ENCODE assay signal across 17 cellular contexts in the genomic region with DNA sequence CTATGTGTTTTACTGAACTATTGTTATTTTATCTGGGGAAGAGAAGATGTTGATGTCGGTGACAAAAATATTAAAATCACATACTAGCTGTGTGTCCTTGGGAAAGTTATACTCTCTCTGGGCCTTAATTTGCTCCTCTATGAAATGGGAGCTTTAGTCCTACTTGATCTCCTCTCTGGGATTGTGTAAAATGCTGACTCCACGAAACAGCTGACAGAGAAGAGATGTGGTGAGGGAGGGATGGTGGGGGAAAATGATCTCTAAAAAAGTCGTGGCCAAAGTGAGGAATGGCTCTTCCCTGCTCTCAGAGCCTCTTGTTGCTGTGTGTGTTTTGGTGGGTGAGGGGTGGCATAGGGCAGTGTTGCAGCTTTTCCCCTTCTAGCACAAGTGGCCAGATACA.
DNase-seq lines count a peak whose midpoint lies in the region; FAIRE-seq and TF ChIP-seq lines count a peak whose summit lies in the region.
"Had no signal": no experiment of that assay in that cellular context is flagged by ENCODE, and none has a peak within 500 bp of the region (broad histone marks: within the 10 kb centered on the region; RNA-seq: fewer than 3 reads in every experiment).

No MANE protein-coding gene starts in this region.

- H2BK120ac ChIP-seq in H1 (replicated peaks; ENCODE audit: low read depth, low read length) = no peak overlapping the region

- no peak overlapping the region for H2AK5ac ChIP-seq in H1 (ENCODE audit: low read depth, low read length)

- FAIRE-seq in H1 (lab: Jason Lieb, UNC) = no peak
- FAIRE-seq: GM12892, GM19239 had no signal

- H3K27ac ChIP-seq in H1 (ENCODE audit: low read depth, low read length) = no peak overlapping the region
- H3K27ac ChIP-seq: 22Rv1, BLaER1 had no signal

- no peak overlapping the region for H2BK5ac ChIP-seq in H1 (ENCODE audit: low read depth, low read length)

- TF ChIP-seq CTCF in H1 (IDR thresholded peaks at IDR 0.05; ENCODE audit: control extremely low read depth in 1 of 3, insufficient read depth in 1 of 3, low read depth in 1 of 3, low read length in 3 of 3) = no peak

- H3K4me1 ChIP-seq in H1 (replicated peaks in 1 of 4; ENCODE audit: control insufficient read depth in 3 of 4, insufficient read depth in 4 of 4, low read length in 3 of 4) = peaks cover 0 to 4% (median 0%) of the 10 kb centered on the region in 4 experiments; a peak in 1 of 7 replicates

- H3K9me3 ChIP-seq in H1 (ENCODE audit: insufficient read depth in 2 of 2, low read depth in 1 of 2, low read length in 1 of 2) = no peaks in the 10 kb centered on the region
- H3K9me3 ChIP-seq: BLaER1 had no signal

- H3K79me1 ChIP-seq in H1 (ENCODE audit: low read depth, low read length) = no peaks in the 10 kb centered on the region

- TF ChIP-seq POLR2A in H1 (IDR thresholded peaks at IDR 0.05; ENCODE audit: control extremely low read depth in 1 of 2, low read depth in 2 of 2, low read length in 2 of 2) = no peak

- H3K4me3 ChIP-seq in H1 (ENCODE audit: extremely low read depth in 1 of 4, insufficient read depth in 2 of 4, low read depth in 3 of 4, low read length in 4 of 4) = no peak overlapping the region
- H3K4me3 ChIP-seq: BLaER1 had no signal

- H2BK15ac ChIP-seq in H1 (ENCODE audit: low read length) = no peak overlapping the region

- H3K18ac ChIP-seq in H1 (ENCODE audit: extremely low read depth, low read length) = no peak overlapping the region

- H2BK20ac ChIP-seq in H1 (ENCODE audit: low read length) = no peak overlapping the region

- WGBS in H1 (ENCODE audit: extremely low coverage in 1 of 2, insufficient coverage in 1 of 2, insufficient read length in 1 of 2, insufficient replicate concordance in 2 of 2, low coverage in 1 of 2, low lambda C conversion rate in 2 of 2, missing lambda C conversion rate in 1 of 2), 2 experiments = 83% methylated on average over 3 of the region's 3 CpGs; no CpG with 5 or more reads in 1 of the 2 experiments

- no peaks in the 10 kb centered on the region; a peak in 2 of 7 replicates for H3K27me3 ChIP-seq in H1 (replicated peaks in 1 of 4; ENCODE audit: control insufficient read depth in 3 of 4, extremely low read depth in 1 of 4, insufficient read depth in 3 of 4, low read length in 3 of 4)

- H2AFZ ChIP-seq in H1 (ENCODE audit: low read length) = no peak overlapping the region

- POLR2A ChIA-PET in H1 (lab: Charles Lee; ENCODE audit: partially characterized antibody) = interaction anchor here (4.0 kb wide), 1 partner anchor 19 kb away, joined by 13 read pairs; no protein-coding TSS in a partner anchor

- TF ChIP-seq RAD21 in H1 (IDR thresholded peaks at IDR 0.05 in 1 of 2, conservative IDR thresholded peaks at IDR 0.05 in 1 of 2; ENCODE audit: low read depth in 2 of 2, low read length in 2 of 2) = no peak

- peaks cover 0 to 4% of the 10 kb centered on the region in 2 experiments for H4K20me1 ChIP-seq in H1 (replicated peaks in 1 of 2; ENCODE audit: control insufficient read depth in 1 of 2, insufficient read depth in 2 of 2, low read length in 2 of 2)
- H4K20me1 ChIP-seq: BLaER1 had no signal

- no peaks in the 10 kb centered on the region for H3K79me2 ChIP-seq in H1 (ENCODE audit: control insufficient read depth in 1 of 2, insufficient read depth in 2 of 2, low read length in 2 of 2)

- DNase-seq in DMS53 (lab: John Stamatoyannopoulos, UW) (peak; percentile 6), DMS53 treated with DMSO at 0.1 percent for 48 hours (lab: John Stamatoyannopoulos, UW; ENCODE audit: unreplicated experiment) (no peak), DMS79 treated with DMSO at 0.1 percent for 48 hours (lab: John Stamatoyannopoulos, UW) (peak; percentile 86), NCI-H2029 treated with DMSO at 0.1 percent for 48 hours (lab: John Stamatoyannopoulos, UW) (peak; percentile 48), H1 (ENCODE audit: low read depth in 1 of 2, low spot score in 2 of 2) (no peak), hippocampal formation (lab: John Stamatoyannopoulos, UW) (no peak), CD1c-positive myeloid dendritic cell (ENCODE audit: extremely low spot score) (no peak)
- DNase-seq: AML-193; CD4-positive, CD25-positive, alpha-beta regulatory T cell; DND-41; GDM1; HCEC 1CT; HFFc6 had no signal

- H3K56ac ChIP-seq in H1 (replicated peaks; ENCODE audit: insufficient read length, low read depth, low read length) = no peak overlapping the region

- H4K5ac ChIP-seq in H1 (ENCODE audit: insufficient read length, low read depth, low read length) = no peak overlapping the region

- no peak overlapping the region for H4K8ac ChIP-seq in H1 (ENCODE audit: extremely low read depth, insufficient read depth, low read length)

- no peak overlapping the region for H3K4ac ChIP-seq in H1 (replicated peaks; ENCODE audit: insufficient read length, low read depth, low read length)

- no peak overlapping the region for H3K23ac ChIP-seq in H1 (ENCODE audit: insufficient read length)

- no peak overlapping the region for H4K91ac ChIP-seq in H1 (replicated peaks; ENCODE audit: insufficient read length, low read length)

- H3K4me2 ChIP-seq in H1 (ENCODE audit: insufficient read depth in 1 of 2, low read depth in 2 of 2, low read length in 2 of 2) = no peak overlapping the region
- H3K4me2 ChIP-seq: BLaER1 had no signal

- CTCF ChIA-PET in H1 (lab: Charles Lee; ENCODE audit: partially characterized antibody) = interaction anchor here (0.9 to 2.1 kb wide), 3 partner anchors 18 to 237 kb away, joined by 3 to 8 read pairs (median 3); no protein-coding TSS in a partner anchor

- no peaks in the 10 kb centered on the region for H3K23me2 ChIP-seq in H1 (ENCODE audit: low read depth, low read length)

- H3K36me3 ChIP-seq in H1 (ENCODE audit: control insufficient read depth in 2 of 4, insufficient read depth in 4 of 4, low read length in 3 of 4) = no peaks in the 10 kb centered on the region
- H3K36me3 ChIP-seq: BLaER1 had no signal

- TF ChIP-seq EP300 in H1 (IDR thresholded peaks at IDR 0.05; ENCODE audit: borderline replicate concordance in 1 of 2, low read depth in 2 of 2, low read length in 2 of 2) = no peak

- no peak overlapping the region for H2BK12ac ChIP-seq in H1 (ENCODE audit: low read depth, low read length)

- no peak overlapping the region for H3K14ac ChIP-seq in H1 (ENCODE audit: insufficient read length)

- no peak overlapping the region for H3K9ac ChIP-seq in H1 (replicated peaks in 1 of 4; ENCODE audit: extremely low read depth in 1 of 4, low read depth in 3 of 4, low read length in 3 of 4)
- H3K9ac ChIP-seq: BLaER1 had no signal

TF ChIP-seq in H1, 55 proteins besides CTCF, POLR2A, EP300 and RAD21:
- TF ChIP-seq ATF3 (IDR thresholded peaks at IDR 0.05; ENCODE audit: insufficient read depth, low read depth, low read length) = no peak
- peak; percentile 31; the same call in 1 of the 2 replicates for TF ChIP-seq MAFK (IDR thresholded peaks at IDR 0.05; ENCODE audit: low read depth, low read length)
TF ChIP-seq in H1: peak in this region for 1.

Comparison
In these comparisons a context has a peak if more than half of its experiments do, and no peak if none do; other contexts are left out.
1. DNase-seq: peak in DMS53 (single experiment), DMS79 treated with DMSO at 0.1 percent for 48 hours (single experiment) and NCI-H2029 treated with DMSO at 0.1 percent for 48 hours (single experiment); none in DMS53 treated with DMSO at 0.1 percent for 48 hours (single experiment), H1 (0 of 2), hippocampal formation (0 of 2) and CD1c-positive myeloid dendritic cell (single experiment).